In the genomic region with DNA sequence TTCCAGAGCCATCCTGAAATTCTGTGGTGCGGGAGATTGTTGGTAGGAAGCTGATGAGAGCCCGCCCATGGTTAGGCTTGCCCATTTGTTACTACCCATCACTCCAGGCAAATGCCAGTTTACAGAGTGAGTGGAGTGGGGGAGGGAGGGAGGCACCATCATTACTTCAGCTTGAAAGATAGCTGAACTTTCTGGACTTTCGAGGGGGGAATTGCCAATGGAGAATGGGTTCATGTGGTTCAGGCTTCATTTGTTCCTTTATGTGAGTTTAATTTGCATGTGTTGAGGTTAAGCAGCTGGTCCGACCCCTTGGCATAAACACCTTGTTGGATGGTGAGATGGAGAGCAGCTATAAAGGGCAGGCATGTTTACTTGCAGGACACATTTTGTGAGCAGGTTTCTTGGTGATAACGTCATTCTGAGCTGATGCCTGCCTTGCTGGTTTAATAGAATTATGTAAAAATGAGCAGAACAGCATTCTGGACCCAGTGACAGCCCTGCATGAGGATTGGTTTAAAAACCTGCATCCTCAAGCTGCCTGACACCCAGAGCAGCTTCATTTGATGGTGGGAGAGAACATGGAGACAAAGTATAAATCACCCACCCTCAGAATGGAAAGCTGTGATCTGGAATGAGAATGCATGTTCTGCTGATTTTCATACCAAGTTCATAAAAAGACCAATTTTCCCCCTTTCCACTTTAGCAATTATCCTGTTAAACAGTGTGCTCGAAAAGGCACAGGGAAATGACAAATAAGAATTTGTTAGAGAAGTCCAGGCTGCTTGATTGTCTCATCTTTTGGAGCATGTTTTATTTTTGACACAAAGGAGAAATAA, we compare ENCODE assay signal across 1 cellular context.
TF ChIP-seq lines count a peak whose summit lies in the region.

No MANE protein-coding gene starts in this region.

TF ChIP-seq in K562, 482 proteins besides CTCF, POLR2A, EP300 and RAD21 (continued from another document):
- no peak for TF ChIP-seq ILF3 (IDR thresholded peaks at IDR 0.05; ENCODE audit: borderline replicate concordance)
